12 cellular contexts compared by ENCODE assay signal in genomic region chrX:71128166-71128833, GRCh38. TPM values are rescaled to one million over a fixed set of nuclear protein-coding genes. Genes with fewer than 3 reads are reported as not detected.
DNase-seq lines count a peak whose midpoint lies in the region; ATAC-seq, FAIRE-seq and TF ChIP-seq lines count a peak whose summit lies in the region.
"Had no signal": no experiment of that assay in that cellular context is flagged by ENCODE, and none has a peak within 500 bp of the region (broad histone marks: within the 10 kb centered on the region; RNA-seq: fewer than 3 reads in every experiment).

No MANE protein-coding gene starts in this region.

- CTCF ChIA-PET in HepG2 (lab: Yijun Ruan, JAX; ENCODE audit: low intra/inter-chr PET ratio, low total read pairs) = interaction anchor here (1.3 to 1.8 kb wide), 3 partner anchors 30 to 158 kb away, joined by 6 to 13 read pairs (median 9); no protein-coding TSS in a partner anchor

- H3K36me3 Mint-ChIP-seq in naive B cell = peaks cover 7 to 22% of the 10 kb centered on the region in 2 donors

- no peak for TF ChIP-seq RAD21 in HepG2 (CRISPR knock-in tag; IDR thresholded peaks at IDR 0.05)

- no peak for DNase-seq in DND-41
- DNase-seq in M059J (ENCODE audit: low read depth) = peak; percentile 69
- DNase-seq in amniotic stem cell (lab: John Stamatoyannopoulos, UW) = peak; percentile 16
- DNase-seq in naive B cell = no peak
- no peak for DNase-seq in MG63
- DNase-seq in HepG2 (ENCODE audit: low spot score) = no peak
- DNase-seq in brain microvascular endothelial cell = no peak
- DNase-seq in stomach = no peak
- DNase-seq: cortex of kidney had no signal

- H4K20me1 ChIP-seq in DND-41 (ENCODE audit: insufficient read depth, low read length) = no peaks in the 10 kb centered on the region
- no peaks in the 10 kb centered on the region for H4K20me1 ChIP-seq in HepG2 (ENCODE audit: insufficient read depth, low read length)

- TF ChIP-seq EP300 in HepG2 (IDR thresholded peaks at IDR 0.05; ENCODE audit: low read depth in 2 of 2, low read length in 2 of 2) = no peak
- TF ChIP-seq EP300 in HepG2 (CRISPR knock-in tag; IDR thresholded peaks at IDR 0.05; ENCODE audit: borderline replicate concordance) = no peak
- no peak for TF ChIP-seq EP300 in stomach (IDR thresholded peaks at IDR 0.05)

- no peaks in the 10 kb centered on the region for H3K27me3 Mint-ChIP-seq in naive B cell

- TF ChIP-seq POLR2A in HepG2 (IDR thresholded peaks at IDR 0.05; ENCODE audit: insufficient read depth in 1 of 2, low read depth in 2 of 2, low read length in 2 of 2) (no peak), stomach (IDR thresholded peaks at IDR 0.05) (no peak)

- H3K79me2 ChIP-seq in DND-41 (ENCODE audit: insufficient read depth, low read length) (no peaks in the 10 kb centered on the region; the same call in 1 of the 2 replicates), HepG2 (ENCODE audit: insufficient read depth, low read length) (no peaks in the 10 kb centered on the region)

- H3K36me3 ChIP-seq in DND-41 (ENCODE audit: insufficient read depth, low read length) = peaks cover 96% of the 10 kb centered on the region
- peaks cover 9% of the 10 kb centered on the region for H3K36me3 ChIP-seq in MG63
- H3K36me3 ChIP-seq in HepG2 (replicated peaks in 1 of 2; ENCODE audit: control insufficient read depth in 1 of 2, insufficient read depth in 2 of 2, low read length in 2 of 2) = peaks cover 14 to 49% of the 10 kb centered on the region in 2 experiments; a peak in 4 of 5 replicates
- H3K36me3 ChIP-seq in brain microvascular endothelial cell (replicated peaks) = peaks cover 32% of the 10 kb centered on the region
- peaks cover 14 to 99% (median 95%) of the 10 kb centered on the region in 4 donors for H3K36me3 ChIP-seq in stomach

- no peaks in the 10 kb centered on the region for H3K9me3 ChIP-seq in DND-41 (ENCODE audit: insufficient read depth, low read length, severe bottlenecking)
- H3K9me3 ChIP-seq in MG63 = no peaks in the 10 kb centered on the region
- no peaks in the 10 kb centered on the region for H3K9me3 ChIP-seq in HepG2 (ENCODE audit: low read length)
- H3K9me3 ChIP-seq in stomach = no peaks in the 10 kb centered on the region
- H3K9me3 ChIP-seq: sigmoid colon had no signal

- peak overlapping the region in 4 of 6 donors; percentile 34 to 95 (median 74) for H3K27ac Mint-ChIP-seq in naive B cell

- H3K27me3 ChIP-seq in DND-41 (ENCODE audit: insufficient read depth, low read length, poor library complexity) (no peaks in the 10 kb centered on the region), MG63 (no peaks in the 10 kb centered on the region), HepG2 (ENCODE audit: control insufficient read depth in 1 of 2, insufficient read depth in 2 of 2, low read length in 2 of 2) (no peaks in the 10 kb centered on the region), brain microvascular endothelial cell (replicated peaks) (no peaks in the 10 kb centered on the region), stomach (no peaks in the 10 kb centered on the region)
- H3K27me3 ChIP-seq: sigmoid colon had no signal

- intact Hi-C loops in HepG2 (cut with micrococcal nuclease; ENCODE audit: unreplicated experiment) = no loop called here
- intact Hi-C loops in stomach (cut with DNase I; ENCODE audit: low total_unique reads) = no loop called here

- ATAC-seq in DND-41 (ENCODE audit: insufficient read depth, low read depth) = no peak
- no peak for ATAC-seq in naive B cell (ENCODE audit: low read depth in 2 of 2)
- ATAC-seq in HepG2 = no peak

- 0 out of 2 replicates have a peak, but pooled peaks cover 8% of the 10 kb centered on the region for H3K4me1 ChIP-seq in DND-41 (ENCODE audit: insufficient read depth, low read length)
- peaks cover 7% of the 10 kb centered on the region; the same call in 1 of the 2 replicates for H3K4me1 ChIP-seq in HepG2 (ENCODE audit: insufficient read depth, low read length)
- H3K4me1 ChIP-seq in stomach = peaks cover 0 to 7% (median 6%) of the 10 kb centered on the region in 4 donors
- H3K4me1 ChIP-seq: sigmoid colon had no signal

- H3K4me2 ChIP-seq in DND-41 (ENCODE audit: insufficient read depth, low read length) (no peak overlapping the region), HepG2 (ENCODE audit: low read depth, low read length) (no peak overlapping the region)

- H2AFZ ChIP-seq in DND-41 (ENCODE audit: low read depth, low read length) (no peak overlapping the region), HepG2 (ENCODE audit: low read length) (no peak overlapping the region)

- FAIRE-seq in HepG2 (lab: Jason Lieb, UNC) = no peak

- WGBS in HepG2 (ENCODE audit: low lambda C conversion rate) = 80% methylated on average over 5 of the region's 12 CpGs
- WGBS in stomach, 5 donors = 70 to 81% (median 74%) methylated on average over 12 of the region's 12 CpGs

- peaks cover 0 to 3% (median 0%) of the 10 kb centered on the region in 7 donors for H3K9me3 Mint-ChIP-seq in naive B cell
- H3K9me3 Mint-ChIP-seq: CD8-positive, alpha-beta T cell had no signal

- no peak overlapping the region for H3K9ac ChIP-seq in DND-41 (ENCODE audit: low read depth, low read length)
- H3K9ac ChIP-seq in HepG2 (ENCODE audit: insufficient read depth, low read depth, low read length) = no peak overlapping the region

- H3K27ac ChIP-seq in DND-41 (ENCODE audit: low read length) = peak overlapping the region; percentile 39
- H3K27ac ChIP-seq in HepG2 (ENCODE audit: extremely low read length, insufficient read depth, low read length) = no peak overlapping the region
- no peak overlapping the region for H3K27ac ChIP-seq in brain microvascular endothelial cell
- H3K27ac ChIP-seq in stomach = no peak overlapping the region
- H3K27ac ChIP-seq: sigmoid colon had no signal

- TF ChIP-seq CTCF in DND-41 (IDR thresholded peaks at IDR 0.05; ENCODE audit: borderline replicate concordance, extremely low read depth, low read length, poor library complexity, severe bottlenecking) = no peak
- TF ChIP-seq CTCF in HepG2 (CRISPR knock-in tag; IDR thresholded peaks at IDR 0.05) = no peak
- TF ChIP-seq CTCF in brain microvascular endothelial cell (IDR thresholded peaks at IDR 0.05; ENCODE audit: low read depth, low read length, missing control alignments) = no peak
- TF ChIP-seq CTCF in stomach (IDR thresholded peaks at IDR 0.05) = no peak

- in situ Hi-C loops in HepG2 (cut with HindIII; ENCODE audit: extremely low pct_ligation_motif_present, low pct_unique_long_range_greater_than_20kb) (no loop called here), brain microvascular endothelial cell (cut with HindIII; ENCODE audit: low pct_ligation_motif_present, low sequenced_read_pairs) (no loop called here)

- POLR2A ChIA-PET in HepG2 (lab: Yijun Ruan, JAX) = interaction anchor here (1.0 kb wide), 1 partner anchor 10 kb away, joined by 3 read pairs; the partner anchor contains the start of gene MED12

- H3K4me3 ChIP-seq in DND-41 (ENCODE audit: low read depth in 1 of 2, low read length in 2 of 2) = no peak overlapping the region
- no peak overlapping the region for H3K4me3 ChIP-seq in MG63
- no peak overlapping the region for H3K4me3 ChIP-seq in HepG2 (replicated peaks in 1 of 3; ENCODE audit: insufficient read depth in 1 of 3, low read depth in 2 of 3, low read length in 3 of 3)
- H3K4me3 ChIP-seq in brain microvascular endothelial cell (ENCODE audit: low read depth, low read length) = no peak overlapping the region
- no peak overlapping the region for H3K4me3 ChIP-seq in stomach
- H3K4me3 ChIP-seq: sigmoid colon had no signal

- H3K4me1 Mint-ChIP-seq in naive B cell = peaks cover 6 to 15% (median 12%) of the 10 kb centered on the region in 3 donors

- no peak overlapping the region for H3K4me3 Mint-ChIP-seq in naive B cell
- H3K4me3 Mint-ChIP-seq: CD8-positive, alpha-beta T cell had no signal

- BruUV-seq in HepG2 (replicated peaks; lab: Mats Ljungman, UMichigan) = no TSS peak

RNA-seq across cellular contexts. Expression of gene MED12, which starts 9.9 kb away (rescaled TPM):
- total RNA-seq in M059J (2014; rRNA removed; shearing (Covaris generic)) = 19.6 and 42.5 TPM in 2 replicates
- polyA plus RNA-seq in naive B cell (ENCODE audit: low read depth in 6 of 6) = 10 to 100 TPM in 2 of 6 donors, 1 to 10 TPM in 4; 7.2 to 20.3 (median 9.0) TPM
- 9.3 and 11.1 TPM in 2 replicates for total RNA-seq in MG63 (2014; rRNA removed; shearing (Covaris generic); ENCODE audit: low replicate concordance)
- total RNA-seq in HepG2 (2016; rRNA removed; fragmentation: Illumina TruSeq; extraction: Trizol) = 15.0 and 16.0 TPM in 2 replicates
- total RNA-seq in HepG2 (2016; cell fraction: cytosol; rRNA removed; fragmentation: Illumina TruSeq; extraction: Trizol; ENCODE audit: low read depth) = 0.81 and 2.3 TPM in 2 replicates
- 12.8 and 12.9 TPM in 2 replicates for total RNA-seq in HepG2 (2016; cell fraction: insoluble cytoplasmic fraction; rRNA removed; fragmentation: Illumina TruSeq; extraction: Trizol)
- total RNA-seq in HepG2 (2016; cell fraction: membrane; rRNA removed; fragmentation: Illumina TruSeq; extraction: Trizol) = 3.6 and 6.7 TPM in 2 replicates
- 13.4 and 18.0 TPM in 2 replicates for total RNA-seq in HepG2 (2016; cell fraction: nucleus; rRNA removed; fragmentation: Illumina TruSeq; extraction: Trizol)
- 9.4 and 13.5 TPM in 2 replicates for polyA plus RNA-seq in HepG2 (2011; rRNA removed)
- polyA plus RNA-seq in HepG2 (2011; cell fraction: cytosol; rRNA removed) = 3.7 TPM in 2 replicates
- polyA plus RNA-seq in HepG2 (2011; cell fraction: nucleus; rRNA removed) = 49.9 and 57.8 TPM in 2 replicates
- polyA plus RNA-seq in HepG2 (2012) = 12.9 and 17.5 TPM in 2 replicates
- 0.80 and 1.2 TPM in 2 replicates for polyA plus RNA-seq in HepG2 (2016; cell fraction: cytosol; fragmentation: Illumina TruSeq; extraction: Trizol; ENCODE audit: low read depth)
- 10.9 and 15.7 TPM in 2 replicates for polyA plus RNA-seq in HepG2 (2016; cell fraction: insoluble cytoplasmic fraction; fragmentation: Illumina TruSeq; extraction: Trizol; ENCODE audit: low read depth)
- polyA plus RNA-seq in HepG2 (2016; cell fraction: membrane; fragmentation: Illumina TruSeq; extraction: Trizol; ENCODE audit: low read depth) = 1.8 and 2.1 TPM in 2 replicates
- 29.0 and 30.1 TPM in 2 replicates for polyA plus RNA-seq in HepG2 (2016; cell fraction: nucleus; fragmentation: Illumina TruSeq; extraction: Trizol; ENCODE audit: insufficient read depth, low read depth)
- polyA minus RNA-seq in HepG2 (2011; rRNA and poly(A)+ RNA removed; ENCODE audit: low replicate concordance) = 75.3 and 81.1 TPM in 2 replicates
- polyA minus RNA-seq in HepG2 (2011; cell fraction: cytosol; rRNA and poly(A)+ RNA removed) = 20.1 and 24.4 TPM in 2 replicates
- polyA minus RNA-seq in HepG2 (2011; cell fraction: nucleus; rRNA and poly(A)+ RNA removed) = 38.9 and 40.7 TPM in 2 replicates
- total RNA-seq in stomach = 10 to 100 TPM; 20.7 to 53.3 (median 36.2) TPM
- 1 to 10 TPM; 6.2 to 9.5 (median 8.2) TPM for polyA plus RNA-seq in stomach

RNA-seq across cellular contexts. Expression of gene NLGN3, which starts 16.3 kb away (rescaled TPM):
- 0.10 and 0.15 TPM in 2 replicates for total RNA-seq in M059J (2014; rRNA removed; shearing (Covaris generic))
- polyA plus RNA-seq in naive B cell (ENCODE audit: low read depth in 6 of 6) (under 1 TPM in 2 of 6 donors, not detected in 4; 0.09 to 0.35 TPM), HepG2 (2011; rRNA removed) (0.16 and 0.29 TPM in 2 replicates), stomach (under 1 TPM; 0.12 to 0.50 (median 0.31) TPM)
- 0.07 and 0.10 TPM in 2 replicates for total RNA-seq in MG63 (2014; rRNA removed; shearing (Covaris generic); ENCODE audit: low replicate concordance)
- total RNA-seq in HepG2 (2016; rRNA removed; fragmentation: Illumina TruSeq; extraction: Trizol) (0.04 TPM in 1 of 2 replicates, not detected in the other), stomach (10 to 100 TPM in 1 of 5 donors, 1 to 10 TPM in 1, under 1 TPM in 1, not detected in 2; 0.92 to 10.7 (median 1.0) TPM)
- not detected in 2 replicates for total RNA-seq in HepG2 (2016; cell fraction: cytosol; rRNA removed; fragmentation: Illumina TruSeq; extraction: Trizol; ENCODE audit: low read depth)
- total RNA-seq in HepG2 (2016; cell fraction: insoluble cytoplasmic fraction; rRNA removed; fragmentation: Illumina TruSeq; extraction: Trizol) = not detected in 2 replicates
- total RNA-seq in HepG2 (2016; cell fraction: membrane; rRNA removed; fragmentation: Illumina TruSeq; extraction: Trizol) = not detected in 2 replicates
- not detected in 2 replicates for total RNA-seq in HepG2 (2016; cell fraction: nucleus; rRNA removed; fragmentation: Illumina TruSeq; extraction: Trizol)
- polyA plus RNA-seq in HepG2 (2011; cell fraction: cytosol; rRNA removed) = 0.05 and 0.19 TPM in 2 replicates
- 1.1 and 1.7 TPM in 2 replicates for polyA plus RNA-seq in HepG2 (2011; cell fraction: nucleus; rRNA removed)
- polyA plus RNA-seq in HepG2 (2012) = 0.36 and 0.51 TPM in 2 replicates
- not detected in 2 replicates for polyA plus RNA-seq in HepG2 (2016; cell fraction: cytosol; fragmentation: Illumina TruSeq; extraction: Trizol; ENCODE audit: low read depth)
- not detected in 2 replicates for polyA plus RNA-seq in HepG2 (2016; cell fraction: insoluble cytoplasmic fraction; fragmentation: Illumina TruSeq; extraction: Trizol; ENCODE audit: low read depth)
- polyA plus RNA-seq in HepG2 (2016; cell fraction: membrane; fragmentation: Illumina TruSeq; extraction: Trizol; ENCODE audit: low read depth) = not detected in 2 replicates
- 0.23 and 0.24 TPM in 2 replicates for polyA plus RNA-seq in HepG2 (2016; cell fraction: nucleus; fragmentation: Illumina TruSeq; extraction: Trizol; ENCODE audit: insufficient read depth, low read depth)
- 0.22 and 1.6 TPM in 2 replicates for polyA minus RNA-seq in HepG2 (2011; rRNA and poly(A)+ RNA removed; ENCODE audit: low replicate concordance)
- polyA minus RNA-seq in HepG2 (2011; cell fraction: cytosol; rRNA and poly(A)+ RNA removed) = not detected in 2 replicates
- polyA minus RNA-seq in HepG2 (2011; cell fraction: nucleus; rRNA and poly(A)+ RNA removed) = 0.50 and 0.52 TPM in 2 replicates

RNA-seq across cellular contexts. Expression of gene IL2RG, which starts 16.9 kb away (rescaled TPM):
- total RNA-seq in M059J (2014; rRNA removed; shearing (Covaris generic)) = 2.8 and 5.3 TPM in 2 replicates
- polyA plus RNA-seq in naive B cell (ENCODE audit: low read depth in 6 of 6) = 1,000 to 10,000 TPM in 1 of 6 donors, 100 to 1,000 TPM in 5; 789 to 1,133 (median 826) TPM
- not detected in 2 replicates for total RNA-seq in MG63 (2014; rRNA removed; shearing (Covaris generic); ENCODE audit: low replicate concordance)
- not detected in 2 replicates for total RNA-seq in HepG2 (2016; rRNA removed; fragmentation: Illumina TruSeq; extraction: Trizol)
- total RNA-seq in HepG2 (2016; cell fraction: cytosol; rRNA removed; fragmentation: Illumina TruSeq; extraction: Trizol; ENCODE audit: low read depth) = not detected in 2 replicates
- not detected in 2 replicates for total RNA-seq in HepG2 (2016; cell fraction: insoluble cytoplasmic fraction; rRNA removed; fragmentation: Illumina TruSeq; extraction: Trizol)
- total RNA-seq in HepG2 (2016; cell fraction: membrane; rRNA removed; fragmentation: Illumina TruSeq; extraction: Trizol) = not detected in 2 replicates
- not detected in 2 replicates for total RNA-seq in HepG2 (2016; cell fraction: nucleus; rRNA removed; fragmentation: Illumina TruSeq; extraction: Trizol)
- 0.98 and 1.1 TPM in 2 replicates for polyA plus RNA-seq in HepG2 (2011; rRNA removed)
- polyA plus RNA-seq in HepG2 (2011; cell fraction: cytosol; rRNA removed) = 1.6 and 1.8 TPM in 2 replicates
- 0.56 and 1.6 TPM in 2 replicates for polyA plus RNA-seq in HepG2 (2011; cell fraction: nucleus; rRNA removed)
- polyA plus RNA-seq in HepG2 (2012) = 0.99 and 1.7 TPM in 2 replicates
- not detected in 2 replicates for polyA plus RNA-seq in HepG2 (2016; cell fraction: cytosol; fragmentation: Illumina TruSeq; extraction: Trizol; ENCODE audit: low read depth)
- not detected in 2 replicates for polyA plus RNA-seq in HepG2 (2016; cell fraction: insoluble cytoplasmic fraction; fragmentation: Illumina TruSeq; extraction: Trizol; ENCODE audit: low read depth)
- polyA plus RNA-seq in HepG2 (2016; cell fraction: membrane; fragmentation: Illumina TruSeq; extraction: Trizol; ENCODE audit: low read depth) = not detected in 2 replicates
- polyA plus RNA-seq in HepG2 (2016; cell fraction: nucleus; fragmentation: Illumina TruSeq; extraction: Trizol; ENCODE audit: insufficient read depth, low read depth) = not detected in 2 replicates
- 0.84 and 1.5 TPM in 2 replicates for polyA minus RNA-seq in HepG2 (2011; rRNA and poly(A)+ RNA removed; ENCODE audit: low replicate concordance)
- 0.79 TPM in 1 of 2 replicates, not detected in the other for polyA minus RNA-seq in HepG2 (2011; cell fraction: cytosol; rRNA and poly(A)+ RNA removed)
- 0.26 TPM in 1 of 2 replicates, not detected in the other for polyA minus RNA-seq in HepG2 (2011; cell fraction: nucleus; rRNA and poly(A)+ RNA removed)
- total RNA-seq in stomach = 10 to 100 TPM in 2 of 5 donors, 1 to 10 TPM in 2, under 1 TPM in 1; 0.89 to 11.2 (median 8.2) TPM
- 10 to 100 TPM in 1 of 3 donors, 1 to 10 TPM in 2; 6.7 to 10.4 (median 9.9) TPM for polyA plus RNA-seq in stomach

RNA-seq across cellular contexts. Expression of gene CXorf65, which starts 21.8 kb away (rescaled TPM):
- total RNA-seq in M059J (2014; rRNA removed; shearing (Covaris generic)) = not detected in 2 replicates
- polyA plus RNA-seq in naive B cell (ENCODE audit: low read depth in 6 of 6) (1 to 10 TPM in 5 of 6 donors, under 1 TPM in 1; 0.46 to 6.2 (median 2.0) TPM), HepG2 (2011; rRNA removed) (not detected in 2 replicates), stomach (under 1 TPM in 1 of 3 donors, not detected in 2; 0.43 TPM)
- not detected in 2 replicates for total RNA-seq in MG63 (2014; rRNA removed; shearing (Covaris generic); ENCODE audit: low replicate concordance)
- total RNA-seq in HepG2 (2016; rRNA removed; fragmentation: Illumina TruSeq; extraction: Trizol) (not detected in 2 replicates), stomach (not detected)
- not detected in 2 replicates for total RNA-seq in HepG2 (2016; cell fraction: cytosol; rRNA removed; fragmentation: Illumina TruSeq; extraction: Trizol; ENCODE audit: low read depth)
- not detected in 2 replicates for total RNA-seq in HepG2 (2016; cell fraction: insoluble cytoplasmic fraction; rRNA removed; fragmentation: Illumina TruSeq; extraction: Trizol)
- total RNA-seq in HepG2 (2016; cell fraction: membrane; rRNA removed; fragmentation: Illumina TruSeq; extraction: Trizol) = not detected in 2 replicates
- not detected in 2 replicates for total RNA-seq in HepG2 (2016; cell fraction: nucleus; rRNA removed; fragmentation: Illumina TruSeq; extraction: Trizol)
- not detected in 2 replicates for polyA plus RNA-seq in HepG2 (2011; cell fraction: cytosol; rRNA removed)
- polyA plus RNA-seq in HepG2 (2011; cell fraction: nucleus; rRNA removed) = not detected in 2 replicates
- polyA plus RNA-seq in HepG2 (2012) = not detected in 2 replicates
- polyA plus RNA-seq in HepG2 (2016; cell fraction: cytosol; fragmentation: Illumina TruSeq; extraction: Trizol; ENCODE audit: low read depth) = not detected in 2 replicates
- polyA plus RNA-seq in HepG2 (2016; cell fraction: insoluble cytoplasmic fraction; fragmentation: Illumina TruSeq; extraction: Trizol; ENCODE audit: low read depth) = not detected in 2 replicates
- not detected in 2 replicates for polyA plus RNA-seq in HepG2 (2016; cell fraction: membrane; fragmentation: Illumina TruSeq; extraction: Trizol; ENCODE audit: low read depth)
- not detected in 2 replicates for polyA plus RNA-seq in HepG2 (2016; cell fraction: nucleus; fragmentation: Illumina TruSeq; extraction: Trizol; ENCODE audit: insufficient read depth, low read depth)
- not detected in 2 replicates for polyA minus RNA-seq in HepG2 (2011; rRNA and poly(A)+ RNA removed; ENCODE audit: low replicate concordance)
- not detected in 2 replicates for polyA minus RNA-seq in HepG2 (2011; cell fraction: cytosol; rRNA and poly(A)+ RNA removed)
- polyA minus RNA-seq in HepG2 (2011; cell fraction: nucleus; rRNA and poly(A)+ RNA removed) = not detected in 2 replicates
- total RNA-seq: sigmoid colon, temporal lobe had no signal

RNA-seq across cellular contexts. Expression of gene FOXO4, which starts 32.6 kb away (rescaled TPM):
- 4.2 and 5.2 TPM in 2 replicates for total RNA-seq in M059J (2014; rRNA removed; shearing (Covaris generic))
- polyA plus RNA-seq in naive B cell (ENCODE audit: low read depth in 6 of 6) (1 to 10 TPM; 1.1 to 3.7 (median 2.2) TPM), HepG2 (2011; rRNA removed) (5.1 and 9.3 TPM in 2 replicates), stomach (10 to 100 TPM in 2 of 3 donors, 1 to 10 TPM in 1; 6.4 to 15.7 (median 12.1) TPM)
- total RNA-seq in MG63 (2014; rRNA removed; shearing (Covaris generic); ENCODE audit: low replicate concordance) = 3.8 and 4.9 TPM in 2 replicates
- total RNA-seq in HepG2 (2016; rRNA removed; fragmentation: Illumina TruSeq; extraction: Trizol) (4.6 and 5.7 TPM in 2 replicates), stomach (10 to 100 TPM in 1 of 5 donors, 1 to 10 TPM in 4; 3.1 to 31.4 (median 8.1) TPM)
- total RNA-seq in HepG2 (2016; cell fraction: cytosol; rRNA removed; fragmentation: Illumina TruSeq; extraction: Trizol; ENCODE audit: low read depth) = 0.30 and 1.5 TPM in 2 replicates
- 4.6 and 5.7 TPM in 2 replicates for total RNA-seq in HepG2 (2016; cell fraction: insoluble cytoplasmic fraction; rRNA removed; fragmentation: Illumina TruSeq; extraction: Trizol)
- 3.1 TPM in 2 replicates for total RNA-seq in HepG2 (2016; cell fraction: membrane; rRNA removed; fragmentation: Illumina TruSeq; extraction: Trizol)
- 2.4 and 2.8 TPM in 2 replicates for total RNA-seq in HepG2 (2016; cell fraction: nucleus; rRNA removed; fragmentation: Illumina TruSeq; extraction: Trizol)
- polyA plus RNA-seq in HepG2 (2011; cell fraction: cytosol; rRNA removed) = 6.1 and 8.2 TPM in 2 replicates
- polyA plus RNA-seq in HepG2 (2011; cell fraction: nucleus; rRNA removed) = 14.5 and 16.7 TPM in 2 replicates
- polyA plus RNA-seq in HepG2 (2012) = 13.5 and 14.3 TPM in 2 replicates
- 0.55 and 0.83 TPM in 2 replicates for polyA plus RNA-seq in HepG2 (2016; cell fraction: cytosol; fragmentation: Illumina TruSeq; extraction: Trizol; ENCODE audit: low read depth)
- 5.2 and 5.4 TPM in 2 replicates for polyA plus RNA-seq in HepG2 (2016; cell fraction: insoluble cytoplasmic fraction; fragmentation: Illumina TruSeq; extraction: Trizol; ENCODE audit: low read depth)
- 2.1 and 2.8 TPM in 2 replicates for polyA plus RNA-seq in HepG2 (2016; cell fraction: membrane; fragmentation: Illumina TruSeq; extraction: Trizol; ENCODE audit: low read depth)
- polyA plus RNA-seq in HepG2 (2016; cell fraction: nucleus; fragmentation: Illumina TruSeq; extraction: Trizol; ENCODE audit: insufficient read depth, low read depth) = 6.1 and 6.7 TPM in 2 replicates
- polyA minus RNA-seq in HepG2 (2011; rRNA and poly(A)+ RNA removed; ENCODE audit: low replicate concordance) = 12.4 and 27.0 TPM in 2 replicates
- 5.9 and 7.5 TPM in 2 replicates for polyA minus RNA-seq in HepG2 (2011; cell fraction: cytosol; rRNA and poly(A)+ RNA removed)
- 0.77 and 1.6 TPM in 2 replicates for polyA minus RNA-seq in HepG2 (2011; cell fraction: nucleus; rRNA and poly(A)+ RNA removed)

Comparison
In these comparisons a context has a peak if more than half of its experiments do, and no peak if none do; other contexts are left out.
1. DNase-seq: peak in M059J (single experiment) and amniotic stem cell (single experiment); none in DND-41 (single experiment), naive B cell (single experiment), MG63 (single experiment), HepG2 (single experiment), brain microvascular endothelial cell (single experiment) and stomach (single experiment).